ENCODE assay signal across 8 cellular contexts in genomic region chr11:123145220-123145619, GRCh38. TPM values are rescaled to one million over a fixed set of nuclear protein-coding genes. Genes with fewer than 3 reads are reported as not detected.
DNase-seq lines count a peak whose midpoint lies in the region; ATAC-seq and TF ChIP-seq lines count a peak whose summit lies in the region.
"Had no signal": no experiment of that assay in that cellular context is flagged by ENCODE, and none has a peak within 500 bp of the region (broad histone marks: within the 10 kb centered on the region; RNA-seq: fewer than 3 reads in every experiment).

No MANE protein-coding gene starts in this region.

- intact Hi-C loops in spleen (cut with DNase I; ENCODE audit: low total_unique reads) (no loop called here), CD14-positive monocyte (cut with micrococcal nuclease) (no loop called here)

- H3K9me3 ChIP-seq in spleen: no peaks in the 10 kb centered on the region

- peak overlapping the region in 5 of 8 donors; percentile 52 to 76 (median 64) for H3K27ac ChIP-seq in spleen

- no peak for TF ChIP-seq CTCF in fibroblast of the aortic adventitia (IDR thresholded peaks at IDR 0.05; ENCODE audit: insufficient read depth, low read length)
- no peak for TF ChIP-seq CTCF in spleen (IDR thresholded peaks at IDR 0.05 in 8 of 11, conservative IDR thresholded peaks at IDR 0.05 in 3 of 11)
- TF ChIP-seq CTCF in CD14-positive monocyte (IDR thresholded peaks at IDR 0.05): no peak

- no peaks in the 10 kb centered on the region for H3K36me3 Mint-ChIP-seq in CD14-positive monocyte
- H3K36me3 Mint-ChIP-seq in naive thymus-derived CD8-positive, alpha-beta T cell: no peaks in the 10 kb centered on the region

- no peaks in the 10 kb centered on the region for H3K36me3 ChIP-seq in spleen

- peaks cover 0 to 5% (median 0%) of the 10 kb centered on the region in 7 donors for H3K9me3 Mint-ChIP-seq in CD14-positive monocyte
- no peaks in the 10 kb centered on the region for H3K9me3 Mint-ChIP-seq in naive thymus-derived CD8-positive, alpha-beta T cell
- H3K9me3 Mint-ChIP-seq: activated naive CD8-positive, alpha-beta T cell treated with anti-CD3 and anti-CD28 coated beads, Interleukin-2, amount 50 U/mL, for 24 hours had no signal

- H3K4me1 Mint-ChIP-seq in CD14-positive monocyte: no peaks in the 10 kb centered on the region
- peaks cover 0 to 3% (median 0%) of the 10 kb centered on the region in 4 donors for H3K4me1 Mint-ChIP-seq in naive thymus-derived CD8-positive, alpha-beta T cell
- H3K4me1 Mint-ChIP-seq: activated naive CD8-positive, alpha-beta T cell treated with anti-CD3 and anti-CD28 coated beads, Interleukin-2, amount 50 U/mL, for 24 hours had no signal

- H3K27me3 ChIP-seq in spleen (replicated peaks in 1 of 7): no peaks in the 10 kb centered on the region

- no peak overlapping the region for H3K4me3 Mint-ChIP-seq in CD14-positive monocyte
- H3K4me3 Mint-ChIP-seq in naive thymus-derived CD8-positive, alpha-beta T cell: no peak overlapping the region
- H3K4me3 Mint-ChIP-seq: activated naive CD8-positive, alpha-beta T cell treated with anti-CD3 and anti-CD28 coated beads, Interleukin-2, amount 50 U/mL, for 24 hours had no signal

- POLR2A ChIA-PET in naive thymus-derived CD8-positive, alpha-beta T cell (lab: Charles Lee): no interaction called here

- DNase-seq in HCEC 1CT (peak; percentile 86), RKO (ENCODE audit: low spot score) (peak; percentile 94), fibroblast of the aortic adventitia (ENCODE audit: low read depth) (peak; percentile 78), spleen (no peak), CD14-positive monocyte (ENCODE audit: low spot score) (no peak)
- DNase-seq in naive thymus-derived CD8-positive, alpha-beta T cell: no peak
- DNase-seq: activated naive CD8-positive, alpha-beta T cell treated with anti-CD3 and anti-CD28 coated beads, Interleukin-2, amount 50 U/mL, for 24 hours had no signal

- peaks cover 0 to 5% (median 3%) of the 10 kb centered on the region in 3 donors for H3K27me3 Mint-ChIP-seq in CD14-positive monocyte (ENCODE audit: low read depth in 3 of 3)
- peaks cover 0 to 12% (median 2%) of the 10 kb centered on the region in 5 donors for H3K27me3 Mint-ChIP-seq in naive thymus-derived CD8-positive, alpha-beta T cell

- no peak overlapping the region for H3K4me3 ChIP-seq in fibroblast of the aortic adventitia (ENCODE audit: low read depth, low read length)
- H3K4me3 ChIP-seq in spleen: no peak overlapping the region

- ATAC-seq in naive thymus-derived CD8-positive, alpha-beta T cell: no peak
- ATAC-seq in GM19463 (IDR thresholded peaks at IDR 0.05; ENCODE audit: unreplicated experiment): no peak
- ATAC-seq: activated naive CD8-positive, alpha-beta T cell treated with anti-CD3 and anti-CD28 coated beads, Interleukin-2, amount 50 U/mL, for 24 hours had no signal

- H3K27ac Mint-ChIP-seq in CD14-positive monocyte: no peak overlapping the region
- H3K27ac Mint-ChIP-seq in naive thymus-derived CD8-positive, alpha-beta T cell: no peak overlapping the region
- H3K27ac Mint-ChIP-seq: activated naive CD8-positive, alpha-beta T cell treated with anti-CD3 and anti-CD28 coated beads, Interleukin-2, amount 50 U/mL, for 24 hours had no signal

- WGBS in spleen, 5 donors: 43 to 75% (median 60%) methylated on average over 13 of the region's 13 CpGs

- peaks cover 0 to 20% (median 8%) of the 10 kb centered on the region in 6 donors for H3K4me1 ChIP-seq in spleen

- no peak for TF ChIP-seq POLR2A in spleen (IDR thresholded peaks at IDR 0.05)

RNA-seq across cellular contexts. Expression of gene CLMP, which starts 49.8 kb away (rescaled TPM):
- total RNA-seq in fibroblast of the aortic adventitia (ENCODE audit: low replicate concordance): 187 and 235 TPM in 2 replicates
- total RNA-seq in spleen: 10 to 100 TPM in 6 of 7 donors, 1 to 10 TPM in 1; 8.5 to 36.5 (median 21.1) TPM
- polyA plus RNA-seq in spleen: 1 to 10 TPM; 3.1 to 4.1 (median 3.6) TPM
- polyA plus RNA-seq in CD14-positive monocyte: under 1 TPM in 1 of 2 donors, not detected in 1; 0.33 TPM
- under 1 TPM in 1 of 2 experiments, not detected in 1; 0.08 TPM for total RNA-seq in naive thymus-derived CD8-positive, alpha-beta T cell
- under 1 TPM; 0.08 to 0.28 (median 0.12) TPM for polyA plus RNA-seq in naive thymus-derived CD8-positive, alpha-beta T cell

Comparison
In these comparisons a context has a peak if more than half of its experiments do, and no peak if none do; other contexts are left out.
1. DNase-seq: peak in HCEC 1CT (single experiment), RKO (single experiment) and fibroblast of the aortic adventitia (single experiment); none in spleen (single experiment), CD14-positive monocyte (single experiment) and naive thymus-derived CD8-positive, alpha-beta T cell (0 of 10).
2. RNA of gene CLMP, which starts 49.8 kb away (total RNA-seq): 187 to 235 TPM in fibroblast of the aortic adventitia and 8.5 to 36.5 TPM in spleen; 0.08 TPM in naive thymus-derived CD8-positive, alpha-beta T cell; every median in the first group is over 4 times any median in the second.